14 cellular contexts compared by ENCODE assay signal in the genomic region with DNA sequence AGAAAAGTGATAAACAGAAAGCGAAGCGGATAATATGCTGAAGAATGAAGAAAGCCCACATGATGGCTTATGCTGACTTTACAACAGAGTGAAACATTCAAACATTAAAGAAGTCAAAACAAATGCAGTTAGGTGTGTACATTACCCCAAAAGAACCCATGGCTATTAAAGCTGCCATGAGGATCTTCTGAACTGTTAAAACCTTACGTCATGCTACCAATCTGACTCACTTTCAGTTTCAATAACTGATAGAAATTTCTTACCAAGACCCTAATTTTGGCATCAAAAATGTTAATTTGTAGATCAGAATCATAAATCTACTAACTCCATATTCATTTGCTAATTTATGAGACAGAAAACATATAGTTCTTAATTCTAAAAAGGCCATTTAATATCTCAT. TPM values are rescaled to one million over a fixed set of nuclear protein-coding genes. Genes with fewer than 3 reads are reported as not detected.
DNase-seq lines count a peak whose midpoint lies in the region; ATAC-seq and TF ChIP-seq lines count a peak whose summit lies in the region.
"Had no signal": no experiment of that assay in that cellular context is flagged by ENCODE, and none has a peak within 500 bp of the region (broad histone marks: within the 10 kb centered on the region; RNA-seq: fewer than 3 reads in every experiment).

No MANE protein-coding gene starts in this region.

- no peak for TF ChIP-seq CTCF in spleen (IDR thresholded peaks at IDR 0.05 in 8 of 11, conservative IDR thresholded peaks at IDR 0.05 in 3 of 11)

- H3K36me3 ChIP-seq in spleen = peaks cover 0 to 34% (median 17%) of the 10 kb centered on the region in 6 donors

- H3K4me3 Mint-ChIP-seq in T-helper 2 cell treated with Interferon-gamma antibody and Interleukin-4, amounts not matched to agents 5 μg/mL and 100 μg/mL, for 36 hours = peak overlapping the region; percentile 14
- H3K4me3 Mint-ChIP-seq: activated CD4-positive, alpha-beta memory T cell treated with anti-CD3 and anti-CD28 coated beads for 36 hours; H9 had no signal

- intact Hi-C loops in spleen (cut with DNase I; ENCODE audit: low total_unique reads) = no loop called here

- ATAC-seq in activated CD4-positive, CD25-positive, alpha-beta regulatory T cell treated with anti-CD3 and anti-CD28 coated beads, Interleukin-2, amount 50 U/mL, for 24 hours = peak; percentile 81 to 90
- ATAC-seq in GM21390 (IDR thresholded peaks at IDR 0.05; ENCODE audit: unreplicated experiment) = peak; percentile 91
- ATAC-seq in HG03060 (IDR thresholded peaks at IDR 0.05; ENCODE audit: low read depth, unreplicated experiment) = peak; percentile 97

- H3K27me3 Mint-ChIP-seq in T-helper 2 cell treated with Interferon-gamma antibody and Interleukin-4, amounts not matched to agents 5 μg/mL and 100 μg/mL, for 36 hours (ENCODE audit: low read depth) = no peaks in the 10 kb centered on the region
- H3K27me3 Mint-ChIP-seq: activated CD4-positive, alpha-beta memory T cell treated with anti-CD3 and anti-CD28 coated beads for 36 hours had no signal

- no peak overlapping the region for H3K4me3 ChIP-seq in spleen
- H3K4me3 ChIP-seq: skin epidermis had no signal

- H3K4me1 Mint-ChIP-seq in T-helper 2 cell treated with Interferon-gamma antibody and Interleukin-4, amounts not matched to agents 5 μg/mL and 100 μg/mL, for 36 hours (ENCODE audit: low read depth) = peaks cover 10% of the 10 kb centered on the region

- DNase-seq in activated CD4-positive, CD25-positive, alpha-beta regulatory T cell (lab: John Stamatoyannopoulos, UW) = no peak
- DNase-seq in T-helper 2 cell treated with Interferon-gamma antibody and Interleukin-4, amounts not matched to agents 5 μg/mL and 100 μg/mL, for 36 hours (ENCODE audit: low spot score) = no peak
- DNase-seq in NCI-H1092 (lab: John Stamatoyannopoulos, UW) (no peak), spleen (no peak), NCI-H1048 (lab: John Stamatoyannopoulos, UW) (no peak)
- DNase-seq: activated CD4-positive, alpha-beta memory T cell treated with anti-CD3 and anti-CD28 coated beads for 36 hours; amniotic stem cell; DMS153; H9; NCI-H774 had no signal

- H3K36me3 Mint-ChIP-seq in T-helper 2 cell treated with Interferon-gamma antibody and Interleukin-4, amounts not matched to agents 5 μg/mL and 100 μg/mL, for 36 hours (ENCODE audit: low read depth) = peaks cover 24% of the 10 kb centered on the region

- peak overlapping the region in 1 of 8 donors; percentile 3 for H3K27ac ChIP-seq in spleen
- H3K27ac ChIP-seq: skin epidermis had no signal

- no peak for TF ChIP-seq POLR2A in spleen (IDR thresholded peaks at IDR 0.05)

- no peaks in the 10 kb centered on the region for H3K9me3 ChIP-seq in spleen

- H3K9me3 Mint-ChIP-seq in T-helper 2 cell treated with Interferon-gamma antibody and Interleukin-4, amounts not matched to agents 5 μg/mL and 100 μg/mL, for 36 hours = no peaks in the 10 kb centered on the region
- H3K9me3 Mint-ChIP-seq: activated CD4-positive, alpha-beta memory T cell treated with anti-CD3 and anti-CD28 coated beads for 36 hours; H9 had no signal

- peak overlapping the region; percentile 47 for H3K27ac Mint-ChIP-seq in T-helper 2 cell treated with Interferon-gamma antibody and Interleukin-4, amounts not matched to agents 5 μg/mL and 100 μg/mL, for 36 hours
- H3K27ac Mint-ChIP-seq: activated CD4-positive, alpha-beta memory T cell treated with anti-CD3 and anti-CD28 coated beads for 36 hours; H9 had no signal

- WGBS in spleen, 5 donors = 78 to 93% (median 84%) methylated on average over 3 of the region's 3 CpGs

- no peaks in the 10 kb centered on the region for H3K27me3 ChIP-seq in spleen (replicated peaks in 1 of 7)

- H3K4me1 ChIP-seq in spleen = peaks cover 0 to under 1% (median 0%) of the 10 kb centered on the region in 6 donors

RNA-seq across cellular contexts. Expression of gene KICS2, which starts 29.1 kb away (rescaled TPM):
- total RNA-seq in spleen = 10 to 100 TPM in 6 of 7 donors, 1 to 10 TPM in 1; 9.5 to 26.2 (median 15.3) TPM
- 1 to 10 TPM; 6.6 to 8.6 (median 8.1) TPM for polyA plus RNA-seq in spleen
